Comparison of ENCODE assay signal across 8 cellular contexts in the genomic region with DNA sequence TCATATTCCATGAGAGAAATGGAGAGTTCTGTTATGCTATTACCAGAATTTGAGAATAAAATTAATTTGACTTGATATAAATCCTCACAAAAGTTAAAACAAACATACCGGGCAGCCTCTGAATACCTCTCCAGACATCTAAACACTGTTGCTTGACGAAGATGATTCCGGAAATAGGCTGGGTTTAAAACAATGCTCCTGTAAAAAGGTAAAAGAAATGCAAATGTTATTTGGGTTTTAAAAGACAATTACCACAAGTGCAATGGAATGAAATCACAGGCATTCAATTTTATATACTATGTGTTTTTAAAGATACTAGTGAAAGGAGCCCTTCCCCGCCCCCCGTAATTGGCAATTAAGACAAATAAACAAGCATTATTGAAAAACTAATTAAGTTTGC.
"Had no signal": no experiment of that assay in that cellular context is flagged by ENCODE, and none has a peak within 500 bp of the region (broad histone marks: within the 10 kb centered on the region; RNA-seq: fewer than 3 reads in every experiment).

No MANE protein-coding gene starts in this region.

- DNase-seq: GM23248, H7, HCEC 1CT, Karpas-422, KBM-7 had no signal

- H3K27ac Mint-ChIP-seq: IgD-negative memory B cell had no signal

- H3K36me3 Mint-ChIP-seq: IgD-negative memory B cell had no signal

- H3K9ac ChIP-seq: GM23248, KMS-11 had no signal

- H3K27ac ChIP-seq: GM23248, KMS-11 had no signal

- H3K4me2 ChIP-seq: KMS-11 had no signal

- H3K4me1 Mint-ChIP-seq: IgD-negative memory B cell had no signal

- H3K4me3 ChIP-seq: GM23248 had no signal

- H3K27me3 Mint-ChIP-seq: IgD-negative memory B cell had no signal

- ATAC-seq: HepG2 had no signal

- H2AFZ ChIP-seq: GM23248 had no signal

- H3K4me3 Mint-ChIP-seq: IgD-negative memory B cell had no signal
